ENCODE assay signal across 12 cellular contexts in the genomic region with DNA sequence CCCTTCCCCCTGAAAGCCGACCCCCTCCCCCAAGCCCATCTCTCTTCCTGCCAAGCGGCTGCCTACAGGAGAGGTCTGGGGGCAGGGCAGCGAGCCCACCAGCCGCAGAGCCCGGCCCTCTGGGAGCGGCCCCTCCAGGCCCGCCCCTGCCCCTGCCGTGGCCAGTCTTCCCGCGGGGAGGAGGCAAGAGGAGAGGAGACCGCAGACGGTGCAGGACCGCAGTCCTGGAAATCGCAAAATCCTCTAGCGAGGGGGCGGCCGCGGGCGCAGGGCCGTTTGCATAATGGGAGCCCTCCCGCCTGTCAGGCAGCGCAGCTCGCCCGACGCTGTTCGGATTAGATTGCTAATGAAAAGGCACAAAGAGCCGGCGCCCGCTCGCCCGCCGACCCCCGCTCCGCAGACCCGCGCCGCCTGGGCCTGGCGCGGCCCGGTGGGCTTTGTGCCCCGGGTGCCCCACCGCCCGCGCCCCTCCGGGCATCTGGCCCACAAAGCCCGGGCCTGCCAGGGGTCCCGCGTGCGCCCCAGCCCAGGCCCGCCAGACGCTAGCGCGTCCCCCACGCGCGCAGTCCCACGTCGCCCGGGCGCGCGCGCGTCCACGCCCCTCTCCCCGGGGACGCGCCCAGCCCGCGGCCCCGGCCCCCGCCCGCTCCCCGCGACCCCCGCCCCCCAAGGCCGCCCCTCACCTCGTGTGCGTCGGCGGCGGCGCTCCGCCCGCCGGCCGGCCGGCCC. TPM values are rescaled to one million over a fixed set of nuclear protein-coding genes. Genes with fewer than 3 reads are reported as not detected.
DNase-seq lines count a peak whose midpoint lies in the region; ATAC-seq, FAIRE-seq and TF ChIP-seq lines count a peak whose summit lies in the region.
"Not testable (repeated sequence)": the region's sequence is repeated elsewhere in the genome, so short reads cannot be mapped to it uniquely, and the experiment has no call there.
"Had no signal": no experiment of that assay in that cellular context is flagged by ENCODE, and none has a peak within 500 bp of the region (broad histone marks: within the 10 kb centered on the region; RNA-seq: fewer than 3 reads in every experiment).

No MANE protein-coding gene starts in this region.

- H3K36me3 ChIP-seq in K562 (ENCODE audit: control insufficient read depth, insufficient read depth, low read length) = not testable (repeated sequence)

- H3K4me2 ChIP-seq in A549; K562 (ENCODE audit: insufficient read depth, low read length): not testable (repeated sequence)

- CTCF ChIA-PET in A549 (lab: Yijun Ruan, JAX); T-cell (lab: Charles Lee); K562 (lab: Yijun Ruan, JAX; ENCODE audit: low intra/inter-chr PET ratio): not testable (repeated sequence)

- H3K9me1 ChIP-seq in K562 (ENCODE audit: control insufficient read depth, insufficient read depth, low read length) = not testable (repeated sequence)

- not testable (repeated sequence) for H3K4me1 Mint-ChIP-seq in T-cell, naive B cell

- not testable (repeated sequence) for H3K4me3 ChIP-seq in A549, K562

- not testable (repeated sequence) for TF ChIP-seq CTCF in A549 (IDR thresholded peaks at IDR 0.05); K562 (IDR thresholded peaks at IDR 0.05 in 2 of 3, conservative IDR thresholded peaks at IDR 0.05 in 1 of 3; ENCODE audit: insufficient read depth in 2 of 3, low read depth in 1 of 3, low read length in 3 of 3)

- H3K36me3 Mint-ChIP-seq in T-cell, naive B cell: not testable (repeated sequence)

- H4K20me1 ChIP-seq in K562 (replicated peaks; ENCODE audit: control insufficient read depth, insufficient read depth, low read length) = not testable (repeated sequence)

- TF ChIP-seq POLR2A in A549 (IDR thresholded peaks at IDR 0.05; ENCODE audit: low read length); K562 (conservative IDR thresholded peaks at IDR 0.05): not testable (repeated sequence)

- not testable (repeated sequence) for H3K9me3 ChIP-seq in A549; K562 (replicated peaks; ENCODE audit: control insufficient read depth, insufficient read depth, low read depth, low read length)

- not testable (repeated sequence) for TF ChIP-seq EP300 in A549 (IDR thresholded peaks at IDR 0.05); K562 (IDR thresholded peaks at IDR 0.05; ENCODE audit: low read length)

- POLR2A ChIA-PET in A549 (lab: Yijun Ruan, JAX); T-cell (lab: Charles Lee); K562 (lab: Yijun Ruan, JAX): not testable (repeated sequence)

- not testable (repeated sequence) for H3K27me3 Mint-ChIP-seq in T-cell, naive B cell

- ATAC-seq in A549 (peak; percentile 46 to 52; a peak in 4 of 6 replicates), GM19324 (IDR thresholded peaks at IDR 0.05; ENCODE audit: low FRiP score, unreplicated experiment) (peak; percentile 51), GM21576 (IDR thresholded peaks at IDR 0.05; ENCODE audit: unreplicated experiment) (peak; percentile 26), HG02870 (IDR thresholded peaks at IDR 0.05; ENCODE audit: unreplicated experiment) (peak; percentile 28), HG03354 (IDR thresholded peaks at IDR 0.05; ENCODE audit: poor library complexity, severe bottlenecking, unreplicated experiment) (peak; percentile 35), T-cell (replicated peaks in 1 of 4) (peak; percentile 34 to 51 (median 41)), K562 (peak; percentile 78), naive B cell (ENCODE audit: low read depth in 2 of 2) (peak; percentile 32 to 33)

- not testable (repeated sequence) for DNase-seq in A549 (ENCODE audit: low read depth in 1 of 2, low spot score in 1 of 2); T-cell; K562 (ENCODE audit: extremely low read depth in 1 of 4, low spot score in 3 of 4); naive B cell

- not testable (repeated sequence) for H3K4me3 Mint-ChIP-seq in T-cell, naive B cell

- FAIRE-seq in A549 (lab: Jason Lieb, UNC); K562 (lab: Jason Lieb, UNC): not testable (repeated sequence)

- not testable (repeated sequence) for H3K79me2 ChIP-seq in K562 (ENCODE audit: control insufficient read depth, insufficient read depth, low read length)

- H3K27ac ChIP-seq in A549; K562 (ENCODE audit: extremely low read depth, low read depth, low read length): not testable (repeated sequence)

- not testable (repeated sequence) for BruUV-seq in K562 (replicated peaks; lab: Mats Ljungman, UMichigan)

- not testable (repeated sequence) for TF ChIP-seq RAD21 in A549 (conservative IDR thresholded peaks at IDR 0.05 in 1 of 2, IDR thresholded peaks at IDR 0.05 in 1 of 2); K562 (CRISPR knock-in tag; conservative IDR thresholded peaks at IDR 0.05 in 1 of 2, IDR thresholded peaks at IDR 0.05 in 1 of 2)

- H3K27me3 ChIP-seq in K562 (ENCODE audit: control insufficient read depth in 2 of 2, insufficient read depth in 2 of 2, low read length in 2 of 2) = not testable (repeated sequence)

- H3K9ac ChIP-seq in K562 (ENCODE audit: insufficient read depth in 1 of 2, low read depth in 2 of 2, low read length in 2 of 2) = not testable (repeated sequence)

- in situ Hi-C loops in K562 (cut with MboI) = not testable (repeated sequence)

- intact Hi-C loops in K562 (cut with micrococcal nuclease) = not testable (repeated sequence)

- H3K4me1 ChIP-seq in A549; K562 (replicated peaks in 1 of 2; ENCODE audit: control insufficient read depth in 2 of 2, insufficient read depth in 2 of 2, low read length in 2 of 2): not testable (repeated sequence)

- H3K27ac Mint-ChIP-seq in T-cell, naive B cell: not testable (repeated sequence)

- no CpG with 5 or more reads among the region's 88 CpGs for WGBS in A549 (ENCODE audit: missing lambda C conversion rate)
- no CpG with 5 or more reads among the region's 88 CpGs for WGBS in K562 (ENCODE audit: insufficient coverage, low coverage, missing lambda C conversion rate)

- H2AFZ ChIP-seq in K562 (ENCODE audit: low read depth, low read length) = not testable (repeated sequence)

- not testable (repeated sequence) for H3K9me3 Mint-ChIP-seq in T-cell, naive B cell

RNA-seq across cellular contexts. Expression of a gene that starts 34.5 kb away (rescaled TPM):
- 0.31 and 0.36 TPM in 2 replicates for polyA plus RNA-seq in A549 (2011; rRNA removed)
- polyA plus RNA-seq in A549 (2012; cell fraction: cytosol; rRNA removed) = 0.13 and 0.18 TPM in 2 replicates
- 0.34 and 0.48 TPM in 2 replicates for polyA plus RNA-seq in A549 (2012; cell fraction: nucleus; rRNA removed)
- 0.38 to 0.57 TPM (median 0.54 TPM) in 3 replicates for polyA plus RNA-seq in A549 (2017; fragmentation: RNase III; extraction: RNeasy Plus Mini Kit Qiagen cat#74134 plus additional on column Dnase treatment)
- polyA minus RNA-seq in A549 (2011; rRNA and poly(A)+ RNA removed) = 1.3 and 1.9 TPM in 2 replicates
- total RNA-seq in T-cell = 1 to 10 TPM; 1.3 to 7.6 (median 5.5) TPM
- total RNA-seq in K562 (2011; cell fraction: chromatin; rRNA removed; ENCODE audit: low replicate concordance) = 1.1 and 4.0 TPM in 2 replicates
- 2.8 and 4.3 TPM in 2 replicates for total RNA-seq in K562 (2011; cell fraction: nucleolus; rRNA removed)
- 1.1 and 2.4 TPM in 2 replicates for total RNA-seq in K562 (2011; cell fraction: nucleoplasm; rRNA removed)
- 0.59 and 1.1 TPM in 2 replicates for total RNA-seq in K562 (2014; rRNA removed)
- 0.29 and 0.36 TPM in 2 replicates for total RNA-seq in K562 (2014; rRNA removed; fragmentation: Illumina TruSeq; extraction: Trizol)
- total RNA-seq in K562 (2015; rRNA removed; fragmentation: Illumina TruSeq; extraction: Trizol) = 0.58 and 0.79 TPM in 2 replicates
- 0.82 and 1.2 TPM in 2 replicates for total RNA-seq in K562 (2021)
- polyA plus RNA-seq in K562 (2011; rRNA removed) = 0.17 and 0.54 TPM in 2 replicates
- 0.37 and 0.48 TPM in 2 replicates for polyA plus RNA-seq in K562 (2011; cell fraction: cytosol; rRNA removed)
- polyA plus RNA-seq in K562 (2011; cell fraction: nucleus; rRNA removed) = 0.55 and 0.73 TPM in 2 replicates
- 0.98 and 1.4 TPM in 2 replicates for polyA plus RNA-seq in K562 (2012)
- polyA plus RNA-seq in K562 (2014; fragmentation: Illumina TruSeq; extraction: Trizol) = 0.52 and 0.54 TPM in 2 replicates
- under 1 TPM; 0.01 to 0.06 TPM for polyA plus RNA-seq in K562 (2014; fragmentation: Nextera tagmentation; extraction: Ambion mirVana)
- polyA plus RNA-seq in K562 (2014; rRNA removed) = 0.20 and 0.23 TPM in 2 replicates
- polyA minus RNA-seq in K562 (2011; rRNA and poly(A)+ RNA removed) = 1.1 and 1.8 TPM in 2 replicates
- 0.95 and 1.5 TPM in 2 replicates for polyA minus RNA-seq in K562 (2011; cell fraction: cytosol; rRNA and poly(A)+ RNA removed)
- 2.0 and 5.1 TPM in 2 replicates for polyA minus RNA-seq in K562 (2011; cell fraction: nucleus; rRNA and poly(A)+ RNA removed)
- polyA plus RNA-seq in naive B cell (ENCODE audit: low read depth in 6 of 6) = under 1 TPM in 5 of 6 donors, not detected in 1; 0.21 to 0.89 (median 0.36) TPM

RNA-seq across cellular contexts. Expression of a gene that starts 49.7 kb away (rescaled TPM):
- 0.24 and 0.34 TPM in 2 replicates for polyA plus RNA-seq in A549 (2011; rRNA removed)
- polyA plus RNA-seq in A549 (2012; cell fraction: cytosol; rRNA removed) = 0.75 and 1.9 TPM in 2 replicates
- polyA plus RNA-seq in A549 (2012; cell fraction: nucleus; rRNA removed) = 8.0 and 11.7 TPM in 2 replicates
- polyA plus RNA-seq in A549 (2017; fragmentation: RNase III; extraction: RNeasy Plus Mini Kit Qiagen cat#74134 plus additional on column Dnase treatment) = 0.53 to 0.70 TPM (median 0.67 TPM) in 3 replicates
- not detected in 2 replicates for polyA minus RNA-seq in A549 (2011; rRNA and poly(A)+ RNA removed)
- total RNA-seq in T-cell = 10 to 100 TPM in 2 of 5 donors, 1 to 10 TPM in 2, not detected in 1; 2.7 to 14.4 (median 10.7) TPM
- total RNA-seq in K562 (2011; cell fraction: chromatin; rRNA removed; ENCODE audit: low replicate concordance) = 1.6 TPM in 1 of 2 replicates, not detected in the other
- total RNA-seq in K562 (2011; cell fraction: nucleolus; rRNA removed) = 2.3 and 3.7 TPM in 2 replicates
- total RNA-seq in K562 (2011; cell fraction: nucleoplasm; rRNA removed) = 0.88 and 2.1 TPM in 2 replicates
- total RNA-seq in K562 (2014; rRNA removed) = 1.2 and 3.8 TPM in 2 replicates
- total RNA-seq in K562 (2014; rRNA removed; fragmentation: Illumina TruSeq; extraction: Trizol) = not detected in 2 replicates
- 0.65 TPM in 1 of 2 replicates, not detected in the other for total RNA-seq in K562 (2015; rRNA removed; fragmentation: Illumina TruSeq; extraction: Trizol)
- total RNA-seq in K562 (2021) = 3.9 and 5.3 TPM in 2 replicates
- polyA plus RNA-seq in K562 (2011; rRNA removed) = 0.65 and 1.7 TPM in 2 replicates
- 3.1 and 5.3 TPM in 2 replicates for polyA plus RNA-seq in K562 (2011; cell fraction: cytosol; rRNA removed)
- 10.0 and 10.4 TPM in 2 replicates for polyA plus RNA-seq in K562 (2011; cell fraction: nucleus; rRNA removed)
- polyA plus RNA-seq in K562 (2012) = 2.5 and 7.5 TPM in 2 replicates
- polyA plus RNA-seq in K562 (2014; fragmentation: Illumina TruSeq; extraction: Trizol) = not detected in 2 replicates
- polyA plus RNA-seq in K562 (2014; fragmentation: Nextera tagmentation; extraction: Ambion mirVana) = not detected
- 0.61 and 1.8 TPM in 2 replicates for polyA plus RNA-seq in K562 (2014; rRNA removed)
- polyA minus RNA-seq in K562 (2011; rRNA and poly(A)+ RNA removed) = 0.24 TPM in 1 of 2 replicates, not detected in the other
- polyA minus RNA-seq in K562 (2011; cell fraction: cytosol; rRNA and poly(A)+ RNA removed) = 6.0 TPM in 1 of 2 replicates, not detected in the other
- 0.54 and 1.9 TPM in 2 replicates for polyA minus RNA-seq in K562 (2011; cell fraction: nucleus; rRNA and poly(A)+ RNA removed)
- polyA plus RNA-seq in naive B cell (ENCODE audit: low read depth in 6 of 6) = 1 to 10 TPM in 2 of 6 donors, under 1 TPM in 1, not detected in 3; 0.67 to 3.5 (median 1.3) TPM

RNA-seq across cellular contexts. Expression of a gene that starts 59.3 kb away (rescaled TPM):
- polyA plus RNA-seq in A549 (2011; rRNA removed) = not detected in 2 replicates
- polyA plus RNA-seq in A549 (2012; cell fraction: cytosol; rRNA removed) = not detected in 2 replicates
- polyA plus RNA-seq in A549 (2012; cell fraction: nucleus; rRNA removed) = not detected in 2 replicates
- not detected in 3 replicates for polyA plus RNA-seq in A549 (2017; fragmentation: RNase III; extraction: RNeasy Plus Mini Kit Qiagen cat#74134 plus additional on column Dnase treatment)
- not detected in 2 replicates for polyA minus RNA-seq in A549 (2011; rRNA and poly(A)+ RNA removed)
- not detected for total RNA-seq in T-cell
- total RNA-seq in K562 (2011; cell fraction: chromatin; rRNA removed; ENCODE audit: low replicate concordance) = not detected in 2 replicates
- total RNA-seq in K562 (2011; cell fraction: nucleolus; rRNA removed) = not detected in 2 replicates
- total RNA-seq in K562 (2011; cell fraction: nucleoplasm; rRNA removed) = not detected in 2 replicates
- not detected in 2 replicates for total RNA-seq in K562 (2014; rRNA removed)
- not detected in 2 replicates for total RNA-seq in K562 (2014; rRNA removed; fragmentation: Illumina TruSeq; extraction: Trizol)
- total RNA-seq in K562 (2015; rRNA removed; fragmentation: Illumina TruSeq; extraction: Trizol) = not detected in 2 replicates
- total RNA-seq in K562 (2021) = not detected in 2 replicates
- not detected in 2 replicates for polyA plus RNA-seq in K562 (2011; rRNA removed)
- polyA plus RNA-seq in K562 (2011; cell fraction: cytosol; rRNA removed) = not detected in 2 replicates
- polyA plus RNA-seq in K562 (2011; cell fraction: nucleus; rRNA removed) = not detected in 2 replicates
- polyA plus RNA-seq in K562 (2012) = not detected in 2 replicates
- polyA plus RNA-seq in K562 (2014; fragmentation: Illumina TruSeq; extraction: Trizol) = not detected in 2 replicates
- not detected for polyA plus RNA-seq in K562 (2014; fragmentation: Nextera tagmentation; extraction: Ambion mirVana)
- polyA plus RNA-seq in K562 (2014; rRNA removed) = not detected in 2 replicates
- polyA minus RNA-seq in K562 (2011; rRNA and poly(A)+ RNA removed) = not detected in 2 replicates
- not detected in 2 replicates for polyA minus RNA-seq in K562 (2011; cell fraction: cytosol; rRNA and poly(A)+ RNA removed)
- not detected in 2 replicates for polyA minus RNA-seq in K562 (2011; cell fraction: nucleus; rRNA and poly(A)+ RNA removed)
- polyA plus RNA-seq in naive B cell (ENCODE audit: low read depth in 6 of 6) = not detected
- total RNA-seq: esophagus muscularis mucosa, glomerular endothelial cell, left colon, mononuclear cell had no signal

Comparison
In these comparisons a context has a peak if more than half of its experiments do, and no peak if none do; other contexts are left out.
1. ATAC-seq: peak in every context shown above with its lines; median percentile 78 in K562; 51 in GM19324; 49 in A549; 41 in T-cell; 35 in HG03354; 32 in naive B cell; 28 in HG02870; 26 in GM21576.